8 cellular contexts compared by ENCODE assay signal in the genomic region with DNA sequence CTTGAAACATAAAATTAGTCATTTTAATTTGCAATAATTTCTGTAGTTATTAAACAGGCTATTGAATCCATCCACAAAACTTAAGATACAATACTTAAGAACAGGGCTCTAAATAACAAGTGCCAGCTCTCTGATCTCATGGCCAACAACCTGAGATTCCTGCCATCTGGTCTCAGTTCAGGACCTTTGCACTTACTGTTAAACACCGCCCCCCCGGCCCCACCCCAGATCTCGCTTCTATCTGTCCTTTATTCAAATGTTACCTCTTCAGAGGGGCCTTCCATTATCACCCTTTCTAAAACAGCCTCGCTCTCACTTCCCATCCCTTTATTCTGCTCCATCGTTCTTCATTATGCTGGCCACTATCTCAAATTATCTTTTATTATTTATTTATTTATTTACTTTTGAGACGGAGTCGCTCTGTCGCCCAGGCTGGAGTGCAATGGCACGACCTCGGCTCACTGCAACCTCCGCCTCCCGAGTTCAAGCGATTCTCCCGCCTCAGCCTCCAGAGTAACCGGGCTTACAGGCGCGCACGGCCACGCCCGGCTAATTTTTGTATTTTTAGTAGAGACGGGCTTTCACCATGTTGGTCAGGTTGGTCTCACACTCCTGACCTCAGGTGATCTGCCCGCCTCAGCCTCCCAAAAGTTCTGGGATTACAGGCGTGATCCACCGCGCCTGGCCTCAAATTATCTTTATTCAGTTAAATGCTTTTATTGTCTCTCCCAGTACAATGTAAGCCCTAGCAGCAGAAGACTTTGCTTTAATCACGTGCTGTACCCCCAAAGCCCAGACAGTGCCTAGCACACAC. TPM values are rescaled to one million over a fixed set of nuclear protein-coding genes. Genes with fewer than 3 reads are reported as not detected.
A peak's percentile ranks its signal among the peaks of the same experiment; 100 is the strongest.
DNase-seq lines count a peak whose midpoint lies in the region; ATAC-seq and TF ChIP-seq lines count a peak whose summit lies in the region.

No MANE protein-coding gene starts in this region.

- peaks cover 4% of the 10 kb centered on the region; the same call in 1 of the 2 replicates for H3K4me1 ChIP-seq in PC-3 (ENCODE audit: insufficient read depth, low read length)
- peaks cover 10% of the 10 kb centered on the region for H3K4me1 ChIP-seq in ovary (ENCODE audit: insufficient read depth)

- POLR2A ChIA-PET in PC-3 (lab: Charles Lee; ENCODE audit: unreplicated experiment): no interaction called here

- peak overlapping the region; percentile 97 for H2AFZ ChIP-seq in PC-3 (ENCODE audit: low read length)

- peaks cover 9% of the 10 kb centered on the region for H3K27me3 Mint-ChIP-seq in endothelial cell (ENCODE audit: unreplicated experiment)

- H3K27me3 ChIP-seq in PC-3 (ENCODE audit: low read length) (no peaks in the 10 kb centered on the region), ovary (no peaks in the 10 kb centered on the region)

- H4K20me1 ChIP-seq in PC-3 (ENCODE audit: low read length): peaks cover 34% of the 10 kb centered on the region

- H3K4me3 ChIP-seq in PC-3 (ENCODE audit: low read length): peak overlapping the region; percentile 81
- H3K4me3 ChIP-seq in ovary: peak overlapping the region; percentile 63

- H3K4me1 Mint-ChIP-seq in endothelial cell (ENCODE audit: unreplicated experiment): peaks cover 20% of the 10 kb centered on the region

- no peaks in the 10 kb centered on the region for H3K9me3 ChIP-seq in PC-3 (ENCODE audit: low read length)
- H3K9me3 ChIP-seq in ovary: no peaks in the 10 kb centered on the region

- TF ChIP-seq EP300 in ovary (IDR thresholded peaks at IDR 0.05): no peak

- H3F3A ChIP-seq in PC-3 (ENCODE audit: low read length, unreplicated experiment): no peaks in the 10 kb centered on the region

- peak overlapping the region; percentile 100 for H3K4me3 Mint-ChIP-seq in endothelial cell (ENCODE audit: unreplicated experiment)

- DNase-seq in DMS 273 (lab: John Stamatoyannopoulos, UW; ENCODE audit: unreplicated experiment) (peak; percentile 58), PC-3 (no peak), endothelial cell (ENCODE audit: low spot score) (no peak), ovary (peak in 2 of 5 donors; percentile 21 to 46), NCI-H2081 (lab: John Stamatoyannopoulos, UW) (no peak), epidermal melanocyte (ENCODE audit: insufficient read length, low spot score) (no peak)
- DNase-seq in effector CD8-positive, alpha-beta T cell (lab: John Stamatoyannopoulos, UW): no peak

- ATAC-seq in PC-3 (peak; percentile 4), HG02759 (IDR thresholded peaks at IDR 0.05; ENCODE audit: unreplicated experiment) (no peak)

- TSS peak; percentile 86 for BruUV-seq in PC-3 (replicated peaks; lab: Mats Ljungman, UMichigan)

- TF ChIP-seq POLR2A in ovary (IDR thresholded peaks at IDR 0.05): no peak

- intact Hi-C loops in PC-3 (cut with micrococcal nuclease) (no loop called here), ovary (cut with DNase I) (no loop called here)

- H3K27ac Mint-ChIP-seq in endothelial cell (ENCODE audit: unreplicated experiment): peak overlapping the region; percentile 95

- peak overlapping the region; percentile 99 for H3K9ac ChIP-seq in PC-3 (ENCODE audit: low read length)

- no peaks in the 10 kb centered on the region for H3K9me3 Mint-ChIP-seq in endothelial cell (ENCODE audit: unreplicated experiment)

- H3K9me2 ChIP-seq in PC-3 (replicated peaks; ENCODE audit: low read length): no peaks in the 10 kb centered on the region

- H3K27ac ChIP-seq in PC-3 (ENCODE audit: low read length) (no peak overlapping the region; the same call in 1 of the 2 replicates), ovary (peak overlapping the region; percentile 79 to 81)

- H3K79me2 ChIP-seq in PC-3 (ENCODE audit: low read length): peaks cover 39% of the 10 kb centered on the region

- TF ChIP-seq CTCF in PC-3 (conservative IDR thresholded peaks at IDR 0.05; ENCODE audit: low read depth, low read length): no peak
- no peak for TF ChIP-seq CTCF in endothelial cell (IDR thresholded peaks at IDR 0.05; ENCODE audit: unreplicated experiment)
- no peak for TF ChIP-seq CTCF in ovary (IDR thresholded peaks at IDR 0.05)

- H3K36me3 Mint-ChIP-seq in endothelial cell (ENCODE audit: low read depth, unreplicated experiment): peaks cover 24% of the 10 kb centered on the region

- WGBS in ovary, 3 donors: 62 to 68% (median 66%) methylated on average over 26 of the region's 26 CpGs

- H3K36me3 ChIP-seq in PC-3 (ENCODE audit: low read depth, low read length) (peaks cover 16% of the 10 kb centered on the region), ovary (no peaks in the 10 kb centered on the region)

- peak overlapping the region; percentile 99 for H3K4me2 ChIP-seq in PC-3 (ENCODE audit: low read length)

- CTCF ChIA-PET in PC-3 (lab: Charles Lee): no interaction called here

RNA-seq across cellular contexts. Expression of gene SNRNP70, which starts 0.8 kb away (rescaled TPM):
- 367 and 485 TPM in 2 replicates for total RNA-seq in PC-3 (2014; rRNA removed)
- total RNA-seq in endothelial cell (ENCODE audit: unreplicated experiment): 203 TPM
- 100 to 1,000 TPM; 181 to 284 (median 252) TPM for total RNA-seq in ovary
- 100 to 1,000 TPM; 133 to 366 TPM for polyA plus RNA-seq in ovary

RNA-seq across cellular contexts. Expression of gene KCNA7, which starts 11.9 kb away (rescaled TPM):
- total RNA-seq in PC-3 (2014; rRNA removed) (not detected in 2 replicates), endothelial cell (ENCODE audit: unreplicated experiment) (not detected), ovary (not detected)
- not detected for polyA plus RNA-seq in ovary

RNA-seq across cellular contexts. Expression of gene NTF4, which starts 19.8 kb away (rescaled TPM):
- total RNA-seq in PC-3 (2014; rRNA removed) (0.18 and 1.6 TPM in 2 replicates), endothelial cell (ENCODE audit: unreplicated experiment) (not detected), ovary (under 1 TPM in 3 of 7 donors, not detected in 4; 0.23 to 0.46 (median 0.27) TPM)
- polyA plus RNA-seq in ovary: under 1 TPM in 1 of 2 donors, not detected in 1; 0.13 TPM

RNA-seq across cellular contexts. Expression of gene CGB7, which starts 26.9 kb away (rescaled TPM):
- total RNA-seq in PC-3 (2014; rRNA removed) (0.04 and 0.63 TPM in 2 replicates), endothelial cell (ENCODE audit: unreplicated experiment) (not detected), ovary (not detected)
- under 1 TPM in 1 of 2 donors, not detected in 1; 0.15 TPM for polyA plus RNA-seq in ovary

RNA-seq across cellular contexts. Expression of gene LIN7B, which starts 29.8 kb away (rescaled TPM):
- total RNA-seq in PC-3 (2014; rRNA removed) (5.8 and 11.6 TPM in 2 replicates), endothelial cell (ENCODE audit: unreplicated experiment) (5.8 TPM), ovary (1 to 10 TPM; 6.6 to 9.8 (median 8.5) TPM)
- polyA plus RNA-seq in ovary: 1 to 10 TPM in 1 of 2 donors, under 1 TPM in 1; 0.82 to 8.9 TPM
